14 cellular contexts compared by ENCODE assay signal in genomic region chr12:2384533-2385328, GRCh38.
A peak's percentile ranks its signal among the peaks of the same experiment; 100 is the strongest.
DNase-seq lines count a peak whose midpoint lies in the region; ATAC-seq and TF ChIP-seq lines count a peak whose summit lies in the region.
"Had no signal": no experiment of that assay in that cellular context is flagged by ENCODE, and none has a peak within 500 bp of the region (broad histone marks: within the 10 kb centered on the region; RNA-seq: fewer than 3 reads in every experiment).

No MANE protein-coding gene starts in this region.

- DNase-seq in ELF-1 (ENCODE audit: low read depth, low spot score) (peak; percentile 16), ascending aorta (ENCODE audit: low spot score in 2 of 2) (peak in 1 of 2 donors; percentile 67), right cardiac atrium (peak in 2 of 3 donors; percentile 29 to 57), sigmoid colon (no peak), NCI-H1105 treated with DMSO at 0.1 percent for 48 hours (lab: John Stamatoyannopoulos, UW) (no peak), left lobe of liver (ENCODE audit: low spot score) (no peak)
- no peak for DNase-seq in CD8-positive, alpha-beta T cell
- DNase-seq: NCI-H345, SIG-M5 had no signal

- no peak for TF ChIP-seq POLR2A in sigmoid colon (IDR thresholded peaks at IDR 0.05)

- H3K4me3 ChIP-seq in ascending aorta = peak overlapping the region; percentile 15 to 56
- no peak overlapping the region for H3K4me3 ChIP-seq in right cardiac atrium (ENCODE audit: low read length)
- peak overlapping the region in 3 of 4 donors; percentile 22 to 26 (median 23) for H3K4me3 ChIP-seq in sigmoid colon
- no peak overlapping the region for H3K4me3 ChIP-seq in CD8-positive, alpha-beta T cell (ENCODE audit: low read depth, low read length)
- H3K4me3 ChIP-seq: K562, suprapubic skin had no signal

- H3K36me3 Mint-ChIP-seq in CD8-positive, alpha-beta T cell = no peaks in the 10 kb centered on the region
- H3K36me3 Mint-ChIP-seq: activated naive CD8-positive, alpha-beta T cell; memory B cell had no signal

- H3K27ac ChIP-seq in ascending aorta (peak overlapping the region; percentile 84 to 91), right cardiac atrium (ENCODE audit: low read length) (peak overlapping the region; percentile 36), sigmoid colon (peak overlapping the region; percentile 72 to 90 (median 84))
- H3K27ac ChIP-seq in CD8-positive, alpha-beta T cell (ENCODE audit: low read depth, low read length) = no peak overlapping the region

- no peak overlapping the region for H3K4me3 Mint-ChIP-seq in CD8-positive, alpha-beta T cell
- H3K4me3 Mint-ChIP-seq: activated naive CD8-positive, alpha-beta T cell; memory B cell had no signal

- H3K9me3 ChIP-seq in ascending aorta (no peaks in the 10 kb centered on the region), right cardiac atrium (ENCODE audit: control insufficient read depth, low read length) (no peaks in the 10 kb centered on the region), sigmoid colon (no peaks in the 10 kb centered on the region)
- no peaks in the 10 kb centered on the region for H3K9me3 ChIP-seq in CD8-positive, alpha-beta T cell (ENCODE audit: low read length)
- H3K9me3 ChIP-seq: suprapubic skin had no signal

- TF ChIP-seq CTCF in ascending aorta (IDR thresholded peaks at IDR 0.05) (peak in 1 of 3 experiments; percentile 29), sigmoid colon (IDR thresholded peaks at IDR 0.05) (peak in 1 of 4 experiments; percentile 7)
- TF ChIP-seq CTCF in CD8-positive, alpha-beta T cell (IDR thresholded peaks at IDR 0.05) = no peak

- no peaks in the 10 kb centered on the region for H3K36me3 ChIP-seq in ascending aorta
- no peaks in the 10 kb centered on the region for H3K36me3 ChIP-seq in sigmoid colon
- no peaks in the 10 kb centered on the region for H3K36me3 ChIP-seq in CD8-positive, alpha-beta T cell (ENCODE audit: insufficient read depth, low read length)
- H3K36me3 ChIP-seq: suprapubic skin had no signal

- intact Hi-C loops in ascending aorta (cut with DNase I) (loop anchor here (5.0 to 10.0 kb wide), 3 partner anchors 50 to 97 kb away; no protein-coding TSS in a partner anchor), right cardiac atrium (cut with DNase I) (no loop called here), sigmoid colon (cut with DNase I) (loop anchor here (5.0 kb wide), 2 partner anchors 48 to 198 kb away; no protein-coding TSS in a partner anchor)
- intact Hi-C loops in CD8-positive, alpha-beta T cell (cut with DNase I, micrococcal nuclease) = no loop called here

- H3K27me3 ChIP-seq in ascending aorta (no peaks in the 10 kb centered on the region), right cardiac atrium (ENCODE audit: control insufficient read depth, insufficient read depth) (no peaks in the 10 kb centered on the region), sigmoid colon (no peaks in the 10 kb centered on the region)
- no peaks in the 10 kb centered on the region for H3K27me3 ChIP-seq in CD8-positive, alpha-beta T cell (ENCODE audit: insufficient read depth, low read length)
- H3K27me3 ChIP-seq: suprapubic skin had no signal

- no peaks in the 10 kb centered on the region for H3K4me1 Mint-ChIP-seq in CD8-positive, alpha-beta T cell (ENCODE audit: low read depth)

- H3K9me3 Mint-ChIP-seq in CD8-positive, alpha-beta T cell = no peaks in the 10 kb centered on the region
- H3K9me3 Mint-ChIP-seq: memory B cell had no signal

- no peaks in the 10 kb centered on the region for H3K27me3 Mint-ChIP-seq in CD8-positive, alpha-beta T cell (ENCODE audit: low read depth)
- H3K27me3 Mint-ChIP-seq: activated naive CD8-positive, alpha-beta T cell had no signal

- POLR2A ChIA-PET in CD8-positive, alpha-beta T cell (lab: Charles Lee) = no interaction called here

- H3K4me1 ChIP-seq in ascending aorta (peaks cover 13 to 55% of the 10 kb centered on the region in 2 donors), right cardiac atrium (ENCODE audit: control insufficient read depth, insufficient read depth, low read length) (peaks cover 28% of the 10 kb centered on the region), sigmoid colon (peaks cover 0 to 89% (median 79%) of the 10 kb centered on the region in 4 donors)
- H3K4me1 ChIP-seq in CD8-positive, alpha-beta T cell (ENCODE audit: insufficient read depth, low read length) = no peaks in the 10 kb centered on the region

- TF ChIP-seq EP300 in sigmoid colon (IDR thresholded peaks at IDR 0.05) = peak in 1 of 4 donors; percentile 20

- ATAC-seq in right cardiac atrium = peak; percentile 7 to 19
- no peak for ATAC-seq in CD8-positive, alpha-beta T cell
- no peak for ATAC-seq in GM19467 (IDR thresholded peaks at IDR 0.05; ENCODE audit: unreplicated experiment)
- ATAC-seq in left lobe of liver = no peak
- ATAC-seq: K562 had no signal

- CTCF ChIA-PET in CD8-positive, alpha-beta T cell (lab: Charles Lee) = no interaction called here

- no peak overlapping the region for H3K27ac Mint-ChIP-seq in CD8-positive, alpha-beta T cell
- H3K27ac Mint-ChIP-seq: activated naive CD8-positive, alpha-beta T cell; memory B cell had no signal

- 58% methylated on average over 15 of the region's 15 CpGs for WGBS in right cardiac atrium
- 78 to 86% methylated on average over 15 of the region's 15 CpGs for WGBS in sigmoid colon, 2 donors

Comparison
In these comparisons a context has a peak if more than half of its experiments do, and no peak if none do; other contexts are left out.
1. DNase-seq: peak in ELF-1 (single experiment) and right cardiac atrium (2 of 3); none in sigmoid colon (single experiment), CD8-positive, alpha-beta T cell (0 of 7), NCI-H1105 treated with DMSO at 0.1 percent for 48 hours (single experiment) and left lobe of liver (single experiment).
2. H3K4me3 ChIP-seq: peak in ascending aorta (2 of 2) and sigmoid colon (3 of 4); none in right cardiac atrium (single experiment) and CD8-positive, alpha-beta T cell (single experiment).
3. ATAC-seq: peak in right cardiac atrium (2 of 2); none in CD8-positive, alpha-beta T cell (single experiment), GM19467 (single experiment) and left lobe of liver (single experiment).
4. intact Hi-C loops: an anchor here in ascending aorta (5.0 to 10.0 kb wide) and sigmoid colon (5.0 kb wide); none called in right cardiac atrium and CD8-positive, alpha-beta T cell.